Comparison of ENCODE assay signal across 25 cellular contexts in the genomic region with DNA sequence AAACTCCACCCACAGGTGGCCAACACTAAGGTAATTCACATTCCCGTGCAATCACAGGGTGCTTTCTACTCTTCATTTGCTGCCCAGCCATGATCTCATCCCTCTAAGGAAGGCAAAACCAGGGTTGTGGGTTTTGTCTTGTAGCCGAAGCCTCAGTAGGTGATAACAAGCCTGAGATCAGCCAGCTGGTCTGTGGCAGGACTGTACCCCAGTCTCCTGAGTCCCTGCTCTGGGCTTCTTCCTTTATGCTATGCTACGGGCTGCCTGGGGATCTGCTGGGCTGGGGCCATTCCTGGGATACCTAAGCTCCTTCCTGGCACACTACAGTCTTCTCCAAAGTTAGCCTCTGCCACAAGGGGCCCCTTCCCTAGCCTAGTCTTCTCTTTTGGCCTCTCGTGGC. TPM values are rescaled to one million over a fixed set of nuclear protein-coding genes. Genes with fewer than 3 reads are reported as not detected.
A peak's percentile ranks its signal among the peaks of the same experiment; 100 is the strongest.
DNase-seq lines count a peak whose midpoint lies in the region; ATAC-seq, FAIRE-seq and TF ChIP-seq lines count a peak whose summit lies in the region.
"Had no signal": no experiment of that assay in that cellular context is flagged by ENCODE, and none has a peak within 500 bp of the region (broad histone marks: within the 10 kb centered on the region; RNA-seq: fewer than 3 reads in every experiment).

No MANE protein-coding gene starts in this region.

- intact Hi-C loops in psoas muscle (cut with DNase I): loop anchor here in 1 of 2 donors (5.0 kb wide), 1 partner anchor 166 kb away; no protein-coding TSS in a partner anchor
- intact Hi-C loops in pancreas (cut with DNase I): loop anchor here in 1 of 3 donors (5.0 kb wide), 1 partner anchor 181 kb away; no protein-coding TSS in a partner anchor

- no peaks in the 10 kb centered on the region for H3K4me1 Mint-ChIP-seq in immature natural killer cell

- no peaks in the 10 kb centered on the region for H3K36me3 Mint-ChIP-seq in immature natural killer cell

- no peak for ATAC-seq in psoas muscle
- ATAC-seq in pancreas: no peak
- ATAC-seq: HepG2, left colon, right lobe of liver had no signal

- H3K27ac Mint-ChIP-seq in immature natural killer cell: no peak overlapping the region
- H3K27ac Mint-ChIP-seq: activated CD4-positive, alpha-beta memory T cell treated with anti-CD3 and anti-CD28 coated beads, Interleukin-2, amount 10 ng/mL, durations not matched to agents 7 days and 5 days had no signal

- H3K4me3 ChIP-seq in fibroblast of villous mesenchyme (ENCODE audit: low read depth, low read length): no peak overlapping the region
- H3K4me3 ChIP-seq in psoas muscle: peak overlapping the region; percentile 54
- no peak overlapping the region for H3K4me3 ChIP-seq in pancreas
- H3K4me3 ChIP-seq in MG63: no peak overlapping the region
- H3K4me3 ChIP-seq: right lobe of liver, stomach, upper lobe of left lung had no signal

- H3K27me3 ChIP-seq in psoas muscle (ENCODE audit: insufficient read depth in 3 of 3, low read length in 2 of 3) (no peaks in the 10 kb centered on the region), pancreas (no peaks in the 10 kb centered on the region), MG63 (no peaks in the 10 kb centered on the region)
- H3K27me3 ChIP-seq: BE2C, neutrophil, right lobe of liver, upper lobe of left lung had no signal

- TF ChIP-seq CTCF in fibroblast of villous mesenchyme (IDR thresholded peaks at IDR 0.05; ENCODE audit: insufficient read depth, low read depth, low read length) (no peak), psoas muscle (IDR thresholded peaks at IDR 0.05) (no peak), pancreas (IDR thresholded peaks at IDR 0.05) (no peak)

- H3K9me3 Mint-ChIP-seq in immature natural killer cell: no peaks in the 10 kb centered on the region
- H3K9me3 Mint-ChIP-seq: activated CD4-positive, alpha-beta memory T cell treated with anti-CD3 and anti-CD28 coated beads, Interleukin-2, amount 10 ng/mL, durations not matched to agents 7 days and 5 days had no signal

- H3K4me1 ChIP-seq in psoas muscle (peaks cover 76% of the 10 kb centered on the region), pancreas (no peaks in the 10 kb centered on the region)
- H3K4me1 ChIP-seq: right lobe of liver, upper lobe of left lung had no signal

- H3K27ac ChIP-seq in psoas muscle (peak overlapping the region; percentile 97), pancreas (no peak overlapping the region)
- H3K27ac ChIP-seq: neutrophil, right lobe of liver, upper lobe of left lung had no signal

- 28 to 55% (median 29%) methylated on average over 4 of the region's 4 CpGs for WGBS in psoas muscle, 3 donors
- WGBS in pancreas, 2 donors: 57 to 59% methylated on average over 4 of the region's 4 CpGs

- DNase-seq in EH (ENCODE audit: low read depth): peak; percentile 32
- DNase-seq in OCI-M1 (lab: John Stamatoyannopoulos, UW): peak; percentile 37
- peak; percentile 32 for DNase-seq in fibroblast of villous mesenchyme (ENCODE audit: low read depth)
- no peak for DNase-seq in psoas muscle
- DNase-seq in immature natural killer cell: no peak
- DNase-seq in pancreas: no peak
- no peak for DNase-seq in MG63
- DNase-seq: activated CD4-positive, alpha-beta memory T cell treated with anti-CD3 and anti-CD28 coated beads, Interleukin-2, amount 10 ng/mL, durations not matched to agents 7 days and 5 days; activated naive CD4-positive, alpha-beta T cell; activated T-cell treated with anti-CD3 and anti-CD28 coated beads, Interleukin-2, amount 50 U/mL, for 1 hour; cortex of kidney; left colon; midbrain; NCI-H1417; stomach; T-helper 2 cell had no signal

- peaks cover 0 to 8% of the 10 kb centered on the region in 2 donors for H3K36me3 ChIP-seq in psoas muscle (ENCODE audit: insufficient read depth in 1 of 2, low read depth in 1 of 2)
- H3K36me3 ChIP-seq in pancreas: no peaks in the 10 kb centered on the region
- 0 out of 2 replicates have a peak, but pooled peaks cover 2% of the 10 kb centered on the region for H3K36me3 ChIP-seq in MG63
- H3K36me3 ChIP-seq: BE2C, neutrophil, right lobe of liver, stomach, upper lobe of left lung had no signal

- H3K4me3 Mint-ChIP-seq in immature natural killer cell: no peak overlapping the region
- H3K4me3 Mint-ChIP-seq: activated CD4-positive, alpha-beta memory T cell treated with anti-CD3 and anti-CD28 coated beads, Interleukin-2, amount 10 ng/mL, durations not matched to agents 7 days and 5 days had no signal

- H3K9me3 ChIP-seq in psoas muscle: no peaks in the 10 kb centered on the region
- H3K9me3 ChIP-seq in pancreas: no peaks in the 10 kb centered on the region
- no peaks in the 10 kb centered on the region for H3K9me3 ChIP-seq in MG63
- H3K9me3 ChIP-seq: BE2C, neutrophil, right lobe of liver, stomach, upper lobe of left lung had no signal

- no peak for FAIRE-seq in pancreas (lab: Jason Lieb, UNC)
- FAIRE-seq: endothelial cell of umbilical vein, G401.6, HepG2 had no signal

- peaks cover 5 to 13% (median 10%) of the 10 kb centered on the region in 3 donors for H3K27me3 Mint-ChIP-seq in immature natural killer cell (ENCODE audit: low read depth in 3 of 3)
- H3K27me3 Mint-ChIP-seq: activated CD4-positive, alpha-beta memory T cell treated with anti-CD3 and anti-CD28 coated beads, Interleukin-2, amount 10 ng/mL, durations not matched to agents 7 days and 5 days had no signal

RNA-seq across cellular contexts. Expression of a gene that starts 9.8 kb away (rescaled TPM):
- 1.6 and 4.3 TPM in 2 replicates for total RNA-seq in fibroblast of villous mesenchyme
- total RNA-seq in psoas muscle: 10 to 100 TPM; 29.1 to 99.8 (median 51.5) TPM
- 10 to 100 TPM in 2 of 3 donors, 1 to 10 TPM in 1; 8.3 to 28.3 (median 14.1) TPM for polyA plus RNA-seq in psoas muscle
- not detected for polyA plus RNA-seq in immature natural killer cell
- total RNA-seq in pancreas: under 1 TPM; 0.09 to 0.53 (median 0.34) TPM
- polyA plus RNA-seq in pancreas: under 1 TPM; 0.30 to 0.82 TPM
- total RNA-seq in MG63 (2014; rRNA removed; shearing (Covaris generic); ENCODE audit: low replicate concordance): 0.39 and 1.2 TPM in 2 replicates
- total RNA-seq: HepG2 had no signal

RNA-seq across cellular contexts. Expression of a gene that starts 29.0 kb away (rescaled TPM):
- total RNA-seq in fibroblast of villous mesenchyme (102 and 139 TPM in 2 replicates), psoas muscle (10 to 100 TPM; 17.1 to 25.6 (median 19.2) TPM), pancreas (10 to 100 TPM; 24.3 to 38.7 (median 30.6) TPM)
- polyA plus RNA-seq in psoas muscle (10 to 100 TPM; 19.0 to 33.9 (median 29.9) TPM), immature natural killer cell (10 to 100 TPM; 55.0 to 83.2 (median 64.2) TPM), pancreas (10 to 100 TPM; 16.6 to 33.1 TPM)
- 123 and 153 TPM in 2 replicates for total RNA-seq in MG63 (2014; rRNA removed; shearing (Covaris generic); ENCODE audit: low replicate concordance)

RNA-seq across cellular contexts. Expression of a gene that starts 49.7 kb away (rescaled TPM):
- total RNA-seq in fibroblast of villous mesenchyme (not detected in 2 replicates), psoas muscle (100 to 1,000 TPM in 3 of 4 donors, 10 to 100 TPM in 1; 42.9 to 451 (median 253) TPM), pancreas (not detected)
- polyA plus RNA-seq in psoas muscle (100 to 1,000 TPM in 1 of 3 donors, 10 to 100 TPM in 1, 1 to 10 TPM in 1; 9.7 to 160 (median 59.7) TPM), immature natural killer cell (not detected), pancreas (under 1 TPM in 1 of 2 donors, not detected in 1; 0.07 TPM)
- not detected in 2 replicates for total RNA-seq in MG63 (2014; rRNA removed; shearing (Covaris generic); ENCODE audit: low replicate concordance)
- total RNA-seq: activated CD4-positive, alpha-beta memory T cell treated with anti-CD3 and anti-CD28 coated beads, Interleukin-2, amount 10 ng/mL, durations not matched to agents 7 days and 5 days; endothelial cell of umbilical vein; H4; HepG2; left colon; right lobe of liver; SK-MEL-5; stomach; upper lobe of left lung had no signal
- polyA plus RNA-seq: endothelial cell of umbilical vein, HepG2, stomach had no signal

Comparison
In these comparisons a context has a peak if more than half of its experiments do, and no peak if none do; other contexts are left out.
1. DNase-seq: peak in EH (single experiment), OCI-M1 (single experiment) and fibroblast of villous mesenchyme (single experiment); none in psoas muscle (0 of 2), immature natural killer cell (0 of 3), pancreas (0 of 6) and MG63 (single experiment).
2. RNA of a gene that starts 49.7 kb away (total RNA-seq): 42.9 to 451 TPM in psoas muscle; not detected in fibroblast of villous mesenchyme, not detected in pancreas and not detected in MG63; every median in the first group is over 10 times any median in the second.